Comparison of ENCODE assay signal across 27 cellular contexts in genomic region chr10:17286562-17287089, GRCh38.
"Had no signal": no experiment of that assay in that cellular context is flagged by ENCODE, and none has a peak within 500 bp of the region (broad histone marks: within the 10 kb centered on the region; RNA-seq: fewer than 3 reads in every experiment).

No MANE protein-coding gene starts in this region.

- H3K4me1 ChIP-seq: gastroesophageal sphincter, heart left ventricle, lower lobe of right lung, pancreas, right lobe of liver, suprapubic skin, transverse colon, upper lobe of right lung, uterus had no signal

- H3K27ac ChIP-seq: dorsolateral prefrontal cortex, epithelial cell of prostate, gastroesophageal sphincter, heart left ventricle, hepatocyte, lower lobe of right lung, neutrophil, pancreas, right lobe of liver, suprapubic skin, transverse colon, upper lobe of right lung, uterus had no signal

- H3K79me2 ChIP-seq: hepatocyte had no signal

- H3K27me3 Mint-ChIP-seq: stimulated activated naive CD8-positive, alpha-beta T cell treated with anti-CD3 and anti-CD28 coated beads, Interleukin-15, amount 100 ng/mL, for 72 hours had no signal

- H2AFZ ChIP-seq: hepatocyte had no signal

- H3K27ac Mint-ChIP-seq: natural killer cell; stimulated activated naive CD8-positive, alpha-beta T cell treated with anti-CD3 and anti-CD28 coated beads, Interleukin-15, amount 100 ng/mL, for 72 hours had no signal

- H3K36me3 ChIP-seq: gastroesophageal sphincter, heart left ventricle, lower lobe of right lung, neutrophil, pancreas, right lobe of liver, suprapubic skin, transverse colon, upper lobe of right lung, uterus had no signal

- H3K4me3 Mint-ChIP-seq: natural killer cell; stimulated activated naive CD8-positive, alpha-beta T cell treated with anti-CD3 and anti-CD28 coated beads, Interleukin-15, amount 100 ng/mL, for 72 hours had no signal

- DNase-seq: cortex of kidney; dorsolateral prefrontal cortex; effector CD4-positive, alpha-beta T cell; foreskin fibroblast; heart left ventricle; kidney glomerular epithelial cell; left colon; left ventricle myocardium superior; lower lobe of right lung; natural killer cell; pancreas; retina; right lobe of liver; small intestine; stimulated activated CD4-positive, alpha-beta T cell treated with anti-CD3 and anti-CD28 coated beads, Interleukin-15, amount 100 ng/mL, for 24 hours; stimulated activated CD4-positive, alpha-beta T cell treated with anti-CD3 and anti-CD28 coated beads, Interleukin-2, amount 100 ng/mL, for 48 hours; stimulated activated CD8-positive, alpha-beta memory T cell treated with anti-CD3 and anti-CD28 coated beads, Interleukin-4, amount 100 ng/mL, for 48 hours; stimulated activated naive CD4-positive, alpha-beta T cell; stimulated activated naive CD8-positive, alpha-beta T cell treated with anti-CD3 and anti-CD28 coated beads, Interleukin-15, amount 100 ng/mL, for 72 hours; transverse colon; upper lobe of right lung; uterus had no signal

- H3K9me3 ChIP-seq: neutrophil, pancreas, right lobe of liver, uterus had no signal

- H3K27me3 ChIP-seq: hepatocyte, right lobe of liver, upper lobe of right lung, uterus had no signal

- H3K4me3 ChIP-seq: dorsolateral prefrontal cortex, gastroesophageal sphincter, heart left ventricle, hepatocyte, lower lobe of right lung, pancreas, right lobe of liver, suprapubic skin, transverse colon, upper lobe of right lung, uterus had no signal

- H3K36me3 Mint-ChIP-seq: natural killer cell had no signal

- H3K4me2 ChIP-seq: hepatocyte had no signal
